In the genomic region with DNA sequence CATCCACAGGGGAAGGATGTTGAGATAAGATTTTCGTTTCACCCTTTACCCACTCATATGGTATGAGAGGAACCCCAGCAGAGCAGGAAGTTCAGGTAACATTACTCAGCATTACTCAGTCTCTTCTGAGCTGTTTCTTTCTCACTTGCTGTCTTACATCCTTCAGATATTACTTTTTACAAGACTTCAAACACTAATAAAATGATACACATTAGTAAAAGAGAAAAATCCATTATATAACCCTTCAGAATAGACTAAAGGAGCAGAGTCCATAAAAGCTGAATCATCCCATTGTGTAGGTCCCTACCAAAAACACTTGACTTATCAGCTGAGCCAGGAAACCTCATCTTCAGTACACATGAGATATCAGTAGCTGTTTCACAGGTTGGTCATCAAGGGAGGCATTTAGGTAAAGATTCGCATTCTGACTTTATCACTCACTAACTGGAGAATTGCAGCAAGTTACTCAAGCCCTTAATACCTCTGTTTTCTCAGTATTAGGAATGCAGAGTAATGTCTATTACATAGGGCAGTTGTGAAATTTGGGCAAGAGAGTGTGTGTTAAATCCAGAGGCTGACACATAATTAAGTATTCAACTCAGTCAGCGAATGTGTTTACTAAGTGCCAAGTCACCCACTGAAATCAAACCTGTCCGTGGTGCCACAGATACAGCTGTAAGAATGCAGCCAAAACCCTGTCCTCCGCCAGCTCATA, we compare ENCODE assay signal across 8 cellular contexts. TPM values are rescaled to one million over a fixed set of nuclear protein-coding genes. Genes with fewer than 3 reads are reported as not detected.
DNase-seq lines count a peak whose midpoint lies in the region; ATAC-seq and TF ChIP-seq lines count a peak whose summit lies in the region.

No MANE protein-coding gene starts in this region.

- WGBS in body of pancreas, 2 donors = 36 to 37% methylated on average over 5 of the region's 5 CpGs

- H3K36me3 Mint-ChIP-seq in nephron progenitor cell (ENCODE audit: low read depth) = no peaks in the 10 kb centered on the region

- no peaks in the 10 kb centered on the region for H3K9me3 ChIP-seq in body of pancreas

- no peaks in the 10 kb centered on the region for H3K27me3 ChIP-seq in body of pancreas

- H3K4me3 ChIP-seq in body of pancreas = no peak overlapping the region

- ATAC-seq in GM18861 (IDR thresholded peaks at IDR 0.05; ENCODE audit: unreplicated experiment) (peak; percentile 71), body of pancreas (peak; percentile 35)
- peak; percentile 94 for ATAC-seq in stimulated activated naive CD8-positive, alpha-beta T cell treated with anti-CD3 and anti-CD28 coated beads, Interleukin-15, amount 100 ng/mL, for 72 hours

- TF ChIP-seq CTCF in body of pancreas (IDR thresholded peaks at IDR 0.05) (no peak), nephron progenitor cell (IDR thresholded peaks at IDR 0.05) (no peak)

- no peak overlapping the region for H3K27ac ChIP-seq in body of pancreas

- no peaks in the 10 kb centered on the region for H3K9me3 Mint-ChIP-seq in stimulated activated naive CD8-positive, alpha-beta T cell treated with anti-CD3 and anti-CD28 coated beads, Interleukin-15, amount 100 ng/mL, for 72 hours
- peaks cover 8% of the 10 kb centered on the region for H3K9me3 Mint-ChIP-seq in nephron progenitor cell

- H3K4me1 ChIP-seq in body of pancreas = peaks cover 5% of the 10 kb centered on the region

- intact Hi-C loops in body of pancreas (cut with DNase I) = no loop called here

- H3K27ac Mint-ChIP-seq in stimulated activated naive CD8-positive, alpha-beta T cell treated with anti-CD3 and anti-CD28 coated beads, Interleukin-15, amount 100 ng/mL, for 72 hours = peak overlapping the region; percentile 42 to 49
- no peak overlapping the region for H3K27ac Mint-ChIP-seq in nephron progenitor cell

- peaks cover 41% of the 10 kb centered on the region for H3K4me1 Mint-ChIP-seq in stimulated activated naive CD8-positive, alpha-beta T cell treated with anti-CD3 and anti-CD28 coated beads, Interleukin-15, amount 100 ng/mL, for 72 hours
- H3K4me1 Mint-ChIP-seq in nephron progenitor cell = peaks cover 4% of the 10 kb centered on the region

- in situ Hi-C loops in ACHN (cut with HindIII; ENCODE audit: low pct_ligation_motif_present, low pct_unique_long_range_greater_than_20kb, low sequenced_read_pairs) = no loop called here

- peak; percentile 74 for DNase-seq in ACHN
- DNase-seq in HPDE6-E6E7 (ENCODE audit: extremely low spot score) = peak; percentile 19
- no peak for DNase-seq in body of pancreas
- DNase-seq in stimulated activated naive CD8-positive, alpha-beta T cell treated with anti-CD3 and anti-CD28 coated beads, Interleukin-15, amount 100 ng/mL, for 72 hours = no peak
- no peak for DNase-seq in anterior cingulate cortex (lab: John Stamatoyannopoulos, UW)
- no peak for DNase-seq in nephron progenitor cell
- no peak for DNase-seq in NCI-H524 (lab: John Stamatoyannopoulos, UW)

- H3K36me3 ChIP-seq in body of pancreas (replicated peaks in 1 of 2; ENCODE audit: insufficient read depth in 1 of 2, low read depth in 2 of 2) = no peaks in the 10 kb centered on the region

- H3K4me3 Mint-ChIP-seq in stimulated activated naive CD8-positive, alpha-beta T cell treated with anti-CD3 and anti-CD28 coated beads, Interleukin-15, amount 100 ng/mL, for 72 hours = peak overlapping the region in 1 of 2 donors; percentile 3
- no peak overlapping the region for H3K4me3 Mint-ChIP-seq in nephron progenitor cell

- no peaks in the 10 kb centered on the region for H3K27me3 Mint-ChIP-seq in stimulated activated naive CD8-positive, alpha-beta T cell treated with anti-CD3 and anti-CD28 coated beads, Interleukin-15, amount 100 ng/mL, for 72 hours
- H3K27me3 Mint-ChIP-seq in nephron progenitor cell (ENCODE audit: low read depth, poor library complexity) = no peaks in the 10 kb centered on the region

- no peak for TF ChIP-seq POLR2A in body of pancreas (IDR thresholded peaks at IDR 0.05)

RNA-seq across cellular contexts. Expression of gene KLF6, which starts 44.7 kb away (rescaled TPM):
- total RNA-seq in body of pancreas = 100 to 1,000 TPM in 1 of 2 donors, 10 to 100 TPM in 1; 92.1 to 294 TPM

Comparison
In these comparisons a context has a peak if more than half of its experiments do, and no peak if none do; other contexts are left out.
1. DNase-seq: peak in ACHN (single experiment) and HPDE6-E6E7 (single experiment); none in body of pancreas (0 of 4), stimulated activated naive CD8-positive, alpha-beta T cell treated with anti-CD3 and anti-CD28 coated beads, Interleukin-15, amount 100 ng/mL, for 72 hours (0 of 2), anterior cingulate cortex (0 of 58), nephron progenitor cell (single experiment) and NCI-H524 (0 of 2).
2. ATAC-seq: peak in every context shown above with its lines; median percentile 94 in stimulated activated naive CD8-positive, alpha-beta T cell treated with anti-CD3 and anti-CD28 coated beads, Interleukin-15, amount 100 ng/mL, for 72 hours; 71 in GM18861; 35 in body of pancreas.